In genomic region chr12:69987453-69988102, GRCh38 we compare ENCODE assay signal across 9 cellular contexts.
DNase-seq lines count a peak whose midpoint lies in the region; TF ChIP-seq lines count a peak whose summit lies in the region.
"Had no signal": no experiment of that assay in that cellular context is flagged by ENCODE, and none has a peak within 500 bp of the region (broad histone marks: within the 10 kb centered on the region; RNA-seq: fewer than 3 reads in every experiment).

No MANE protein-coding gene starts in this region.

- no peak overlapping the region for H4K12ac ChIP-seq in trophoblast cell (ENCODE audit: low read depth, low read length)

- no peak overlapping the region for H3K14ac ChIP-seq in trophoblast cell (ENCODE audit: low read length)

- no peak overlapping the region for H2AK5ac ChIP-seq in trophoblast cell (ENCODE audit: low read length)

- H3K79me1 ChIP-seq in trophoblast cell (ENCODE audit: low read length), result peaks cover 2% of the 10 kb centered on the region

- H2BK120ac ChIP-seq in trophoblast cell (ENCODE audit: insufficient read depth, low read length, poor library complexity), result no peak overlapping the region

- H3K18ac ChIP-seq in trophoblast cell (ENCODE audit: low read length), result no peak overlapping the region

- DNase-seq in Daoy (ENCODE audit: low read depth), result peak; percentile 82
- DNase-seq in RPMI7951 (ENCODE audit: low read depth), result peak; percentile 78
- DNase-seq in fibroblast of the aortic adventitia (ENCODE audit: low read depth), result peak; percentile 99
- DNase-seq in trophoblast cell, result peak; percentile 83 to 95
- DNase-seq in occipital lobe (lab: John Stamatoyannopoulos, UW), result no peak
- no peak for DNase-seq in 8988T
- DNase-seq in NCI-H1105 treated with DMSO at 0.1 percent for 48 hours (lab: John Stamatoyannopoulos, UW), result no peak
- no peak for DNase-seq in NOMO-1 treated with dmso at 0.1 percent for 144 hours (lab: John Stamatoyannopoulos, UW; ENCODE audit: unreplicated experiment)
- DNase-seq: NCI-H2171 treated with DMSO at 0.1 percent for 48 hours had no signal

- no peaks in the 10 kb centered on the region for H3K36me3 ChIP-seq in trophoblast cell (ENCODE audit: control insufficient read depth in 1 of 2, insufficient read depth in 2 of 2, low read length in 2 of 2)

- no peaks in the 10 kb centered on the region for H3K9me3 ChIP-seq in trophoblast cell (ENCODE audit: insufficient read depth, low read depth, low read length)

- H3K27ac ChIP-seq in trophoblast cell (ENCODE audit: low read depth, low read length), result no peak overlapping the region

- H3K9ac ChIP-seq in trophoblast cell (ENCODE audit: low read length), result no peak overlapping the region

- H3K27me3 ChIP-seq in trophoblast cell (ENCODE audit: insufficient read depth, low read length), result no peaks in the 10 kb centered on the region

- H2AFZ ChIP-seq in trophoblast cell (ENCODE audit: insufficient read depth, low read length, poor library complexity), result no peak overlapping the region

- WGBS in trophoblast cell (ENCODE audit: extremely low coverage, insufficient coverage, insufficient read length), result no CpG with 5 or more reads among the region's 2 CpGs

- H4K8ac ChIP-seq in trophoblast cell (ENCODE audit: low read depth, low read length), result no peak overlapping the region

- H2BK5ac ChIP-seq in trophoblast cell (ENCODE audit: low read depth, low read length, poor library complexity), result no peak overlapping the region

- H3K4ac ChIP-seq in trophoblast cell (ENCODE audit: low read depth, low read length), result no peak overlapping the region

- no peak overlapping the region for H4K91ac ChIP-seq in trophoblast cell (ENCODE audit: low read depth, low read length)

- H3K4me1 ChIP-seq in trophoblast cell (ENCODE audit: control insufficient read depth in 1 of 2, insufficient read depth in 2 of 2, low read length in 2 of 2), result peaks cover 0 to 5% of the 10 kb centered on the region in 2 experiments

- no peak overlapping the region for H3K23ac ChIP-seq in trophoblast cell (ENCODE audit: low read length)

- peak overlapping the region; percentile 13 for H3K4me3 ChIP-seq in fibroblast of the aortic adventitia (ENCODE audit: low read depth, low read length)
- H3K4me3 ChIP-seq in trophoblast cell (ENCODE audit: low read depth, low read length), result no peak overlapping the region

- H2BK12ac ChIP-seq in trophoblast cell (ENCODE audit: low read length), result no peak overlapping the region

- no peak overlapping the region for H3K4me2 ChIP-seq in trophoblast cell (ENCODE audit: low read length)

- no peak for TF ChIP-seq CTCF in fibroblast of the aortic adventitia (IDR thresholded peaks at IDR 0.05; ENCODE audit: insufficient read depth, low read length)

- H3K79me2 ChIP-seq in trophoblast cell (ENCODE audit: control insufficient read depth, insufficient read depth, low read length, poor library complexity), result no peaks in the 10 kb centered on the region

Comparison
In these comparisons a context has a peak if more than half of its experiments do, and no peak if none do; other contexts are left out.
1. DNase-seq: peak in Daoy (single experiment), RPMI7951 (single experiment), fibroblast of the aortic adventitia (single experiment) and trophoblast cell (2 of 2); none in occipital lobe (single experiment), 8988T (single experiment), NCI-H1105 treated with DMSO at 0.1 percent for 48 hours (single experiment) and NOMO-1 treated with dmso at 0.1 percent for 144 hours (single experiment).